In the genomic region with DNA sequence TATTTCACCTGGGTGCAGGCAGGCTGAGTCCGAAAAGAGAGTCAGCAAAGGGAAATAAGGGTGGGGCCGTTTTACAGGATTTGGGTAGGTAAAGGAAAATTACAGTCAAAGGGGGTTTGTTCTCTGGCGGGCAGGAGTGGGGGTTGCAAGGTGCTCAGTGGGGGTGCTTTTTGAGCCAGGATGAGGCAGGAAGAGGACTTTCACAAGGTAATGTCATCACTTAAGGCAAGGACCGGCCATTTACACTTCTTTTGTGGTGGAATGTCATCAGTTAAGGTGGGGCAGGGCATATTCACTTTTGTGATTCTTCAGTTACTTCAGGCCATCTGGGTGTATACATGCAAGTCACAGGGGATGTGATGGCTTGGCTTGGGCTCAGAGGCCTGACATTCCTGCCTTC, we compare ENCODE assay signal across 1 cellular context.
TF ChIP-seq lines count a peak whose summit lies in the region.

No MANE protein-coding gene starts in this region.

TF ChIP-seq in GM23338, 12 proteins besides CTCF, POLR2A, EP300 and RAD21:
- peak; percentile 84 for TF ChIP-seq NANOG (IDR thresholded peaks at IDR 0.05; ENCODE audit: borderline replicate concordance)
- TF ChIP-seq, protein P1, sequence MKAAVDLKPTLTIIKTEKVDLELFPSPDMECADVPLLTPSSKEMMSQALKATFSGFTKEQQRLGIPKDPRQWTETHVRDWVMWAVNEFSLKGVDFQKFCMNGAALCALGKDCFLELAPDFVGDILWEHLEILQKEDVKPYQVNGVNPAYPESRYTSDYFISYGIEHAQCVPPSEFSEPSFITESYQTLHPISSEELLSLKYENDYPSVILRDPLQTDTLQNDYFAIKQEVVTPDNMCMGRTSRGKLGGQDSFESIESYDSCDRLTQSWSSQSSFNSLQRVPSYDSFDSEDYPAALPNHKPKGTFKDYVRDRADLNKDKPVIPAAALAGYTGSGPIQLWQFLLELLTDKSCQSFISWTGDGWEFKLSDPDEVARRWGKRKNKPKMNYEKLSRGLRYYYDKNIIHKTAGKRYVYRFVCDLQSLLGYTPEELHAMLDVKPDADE (IDR thresholded peaks at IDR 0.05), result peak; percentile 32; the same call in 1 of the 2 replicates
- TF ChIP-seq CREB1 (CRISPR knock-in tag; IDR thresholded peaks at IDR 0.05; ENCODE audit: low read depth), result peak; percentile 47; the same call in 1 of the 2 replicates
